ENCODE assay signal across 1 cellular context in genomic region chr5:80204808-80205614, GRCh38.
A peak's percentile ranks its signal among the peaks of the same experiment; 100 is the strongest.
TF ChIP-seq lines count a peak whose summit lies in the region.

No MANE protein-coding gene starts in this region.

TF ChIP-seq in K562, 482 proteins besides CTCF, POLR2A, EP300 and RAD21 (continued from another document and continues in another):
- TF ChIP-seq MYBL2 (IDR thresholded peaks at IDR 0.05; ENCODE audit: low read depth) = no peak
- no peak for TF ChIP-seq MYBL2 (CRISPR knock-in tag; IDR thresholded peaks at IDR 0.05; ENCODE audit: borderline replicate concordance)
- no peak for TF ChIP-seq ZSCAN29 (IDR thresholded peaks at IDR 0.05)
- 0 out of 2 replicates have a peak, but pooled peaks have one; percentile 37 for TF ChIP-seq CREB1 (IDR thresholded peaks at IDR 0.05)
- TF ChIP-seq CREB1 (CRISPR knock-in tag; IDR thresholded peaks at IDR 0.05) = no peak
- TF ChIP-seq CEBPG (CRISPR knock-in tag; IDR thresholded peaks at IDR 0.05) = no peak
- TF ChIP-seq CEBPG (tag; conservative IDR thresholded peaks at IDR 0.05 in 1 of 2, IDR thresholded peaks at IDR 0.05 in 1 of 2) = peak; percentile 44 to 73; a peak in 3 of 4 replicates
- TF ChIP-seq CREB3L1 (IDR thresholded peaks at IDR 0.05; ENCODE audit: borderline replicate concordance, low read depth) = no peak
- TF ChIP-seq KDM5B (IDR thresholded peaks at IDR 0.05; ENCODE audit: insufficient replicate concordance, low read depth, low read length) = no peak
- no peak for TF ChIP-seq THRB (CRISPR knock-in tag; conservative IDR thresholded peaks at IDR 0.05)
- TF ChIP-seq MIER1 (IDR thresholded peaks at IDR 0.05; ENCODE audit: low read depth) = no peak
- no peak for TF ChIP-seq AFF4 (CRISPR knock-in tag; IDR thresholded peaks at IDR 0.05)
- TF ChIP-seq CBX3 (IDR thresholded peaks at IDR 0.05; ENCODE audit: borderline replicate concordance in 1 of 2, low read length in 2 of 2) = peak in 1 of 2 experiments; percentile 52; a peak in 1 of 3 replicates
- peak; percentile 77; the same call in 1 of the 2 replicates for TF ChIP-seq ZBTB9 (CRISPR knock-in tag; IDR thresholded peaks at IDR 0.05)
- peak; percentile 91 for TF ChIP-seq ZEB2 (IDR thresholded peaks at IDR 0.05)
- TF ChIP-seq CCAR2 (IDR thresholded peaks at IDR 0.05; ENCODE audit: low read depth, low read length) = no peak
- no peak for TF ChIP-seq ZC3H4 (CRISPR knock-in tag; IDR thresholded peaks at IDR 0.05; ENCODE audit: borderline replicate concordance)
- TF ChIP-seq FOXK1 (CRISPR knock-in tag; IDR thresholded peaks at IDR 0.05; ENCODE audit: borderline replicate concordance) = no peak
- TF ChIP-seq ATF4 (CRISPR knock-in tag; IDR thresholded peaks at IDR 0.05) = peak; percentile 82
- no peak for TF ChIP-seq ZNF217 (CRISPR knock-in tag; IDR thresholded peaks at IDR 0.05)
- TF ChIP-seq MEF2A (IDR thresholded peaks at IDR 0.05; ENCODE audit: control insufficient read depth, low read depth, low read length) = no peak
- peak; percentile 90 to 93 for TF ChIP-seq TRIM24 (IDR thresholded peaks at IDR 0.05)
- TF ChIP-seq SRF (CRISPR knock-in tag; IDR thresholded peaks at IDR 0.05) = no peak
- TF ChIP-seq SNAPC5 (CRISPR knock-in tag; IDR thresholded peaks at IDR 0.05) = no peak
- TF ChIP-seq HDAC2 (IDR thresholded peaks at IDR 0.05) = peak; percentile 100
- TF ChIP-seq KDM4B (IDR thresholded peaks at IDR 0.05; ENCODE audit: borderline replicate concordance in 2 of 2, low read depth in 1 of 2) = no peak
- no peak for TF ChIP-seq THRA (IDR thresholded peaks at IDR 0.05)
- TF ChIP-seq FUS (optimal IDR thresholded peaks at IDR 0.05; ENCODE audit: low read depth, low read length) = no peak
- TF ChIP-seq POLR3G (IDR thresholded peaks at IDR 0.05; ENCODE audit: extremely low read depth, insufficient read length, insufficient replicate concordance) = no peak
- no peak for TF ChIP-seq ASH1L (IDR thresholded peaks at IDR 0.05; ENCODE audit: borderline replicate concordance, low read depth, partially characterized antibody)
- TF ChIP-seq MAFK (IDR thresholded peaks at IDR 0.05; ENCODE audit: low read length) = 0 out of 2 replicates have a peak, but pooled peaks have one; percentile 14
- TF ChIP-seq RAD51 (IDR thresholded peaks at IDR 0.05; ENCODE audit: borderline replicate concordance, low read depth) = no peak
- TF ChIP-seq ZNF253 (CRISPR knock-in tag; conservative IDR thresholded peaks at IDR 0.05) = no peak
- TF ChIP-seq HMBOX1 (IDR thresholded peaks at IDR 0.05) = peak; percentile 48; the same call in 1 of the 2 replicates
- no peak for TF ChIP-seq CBFB (CRISPR knock-in tag; IDR thresholded peaks at IDR 0.05)
- no peak for TF ChIP-seq FOS (IDR thresholded peaks at IDR 0.05; ENCODE audit: extremely low read depth, insufficient read length)
- TF ChIP-seq TCF15 (CRISPR knock-in tag; IDR thresholded peaks at IDR 0.05) = no peak
- TF ChIP-seq ZNF507 (tag; conservative IDR thresholded peaks at IDR 0.05) = no peak
- no peak for TF ChIP-seq GABPB2 (CRISPR knock-in tag; conservative IDR thresholded peaks at IDR 0.05)
- 0 out of 2 replicates have a peak, but pooled peaks have one; percentile 79 for TF ChIP-seq HMG20A (CRISPR knock-in tag; conservative IDR thresholded peaks at IDR 0.05)
- TF ChIP-seq CBFA2T3 (IDR thresholded peaks at IDR 0.05) = peak; percentile 98
- no peak for TF ChIP-seq HDAC6 (IDR thresholded peaks at IDR 0.05; ENCODE audit: low read depth, low read length)
- TF ChIP-seq SNRNP70 (optimal IDR thresholded peaks at IDR 0.05; ENCODE audit: low read depth, low read length) = no peak
- no peak for TF ChIP-seq HNRNPUL1 (IDR thresholded peaks at IDR 0.05; ENCODE audit: low read length)
- TF ChIP-seq U2AF2 (optimal IDR thresholded peaks at IDR 0.05; ENCODE audit: low read depth, low read length) = no peak
- no peak for TF ChIP-seq ZNF609 (CRISPR knock-in tag; IDR thresholded peaks at IDR 0.05; ENCODE audit: borderline replicate concordance)
- TF ChIP-seq TBL1XR1 (IDR thresholded peaks at IDR 0.05; ENCODE audit: low read length in 2 of 2) = peak in 1 of 2 experiments; percentile 93; a peak in 2 of 4 replicates
- TF ChIP-seq ZNF398 (CRISPR knock-in tag; IDR thresholded peaks at IDR 0.05) = no peak
- TF ChIP-seq ZKSCAN1 (IDR thresholded peaks at IDR 0.05; ENCODE audit: low read depth, low read length) = peak; percentile 24; the same call in 1 of the 2 replicates
